1 cellular context compared by ENCODE assay signal in genomic region chr17:48631693-48632578, GRCh38.
TF ChIP-seq lines count a peak whose summit lies in the region.

No MANE protein-coding gene starts in this region.

TF ChIP-seq in GM12878, 131 proteins besides CTCF, POLR2A, EP300 and RAD21:
- TF ChIP-seq CBFB (IDR thresholded peaks at IDR 0.05; ENCODE audit: low read depth) (no peak), SUZ12 (IDR thresholded peaks at IDR 0.05; ENCODE audit: unreplicated experiment) (no peak), RUNX3 (IDR thresholded peaks at IDR 0.05; ENCODE audit: low read length) (peak; percentile 67), CEBPZ (IDR thresholded peaks at IDR 0.05; ENCODE audit: low read depth, low read length) (no peak), HSF1 (IDR thresholded peaks at IDR 0.05; ENCODE audit: low read depth, low read length) (no peak), MEF2A (IDR thresholded peaks at IDR 0.05; ENCODE audit: insufficient read depth, low read depth, low read length) (0 out of 2 replicates have a peak, but pooled peaks have one; percentile 37), IRF3 (IDR thresholded peaks at IDR 0.05) (no peak), SUPT20H (IDR thresholded peaks at IDR 0.05; ENCODE audit: borderline replicate concordance, control insufficient read depth, low read depth, low read length) (no peak), JUNB (IDR thresholded peaks at IDR 0.05) (peak; percentile 68), PAX5 (IDR thresholded peaks at IDR 0.05; ENCODE audit: borderline replicate concordance, low read depth, low read length) (peak; percentile 28; the same call in 1 of the 2 replicates), DPF2 (IDR thresholded peaks at IDR 0.05) (no peak; the same call in 1 of the 2 replicates), NFXL1 (IDR thresholded peaks at IDR 0.05; ENCODE audit: borderline replicate concordance) (no peak), NKRF (conservative IDR thresholded peaks at IDR 0.05) (no peak), REST (IDR thresholded peaks at IDR 0.05; ENCODE audit: low read depth, low read length) (no peak), RAD51 (IDR thresholded peaks at IDR 0.05) (no peak), NBN (IDR thresholded peaks at IDR 0.05) (no peak), ZNF24 (IDR thresholded peaks at IDR 0.05) (no peak), SKIL (IDR thresholded peaks at IDR 0.05; ENCODE audit: low read depth, poor library complexity, severe bottlenecking) (no peak), USF2 (IDR thresholded peaks at IDR 0.05; ENCODE audit: borderline replicate concordance, low read depth, low read length) (no peak), ZNF217 (IDR thresholded peaks at IDR 0.05) (no peak), TCF7 (IDR thresholded peaks at IDR 0.05; ENCODE audit: borderline replicate concordance) (no peak), TBL1XR1 (IDR thresholded peaks at IDR 0.05; ENCODE audit: low read depth, low read length) (peak; percentile 47; the same call in 1 of the 2 replicates), TAF1 (IDR thresholded peaks at IDR 0.05; ENCODE audit: borderline replicate concordance, low read depth, low read length) (no peak), ZZZ3 (IDR thresholded peaks at IDR 0.05; ENCODE audit: control insufficient read depth, insufficient read length, low read depth) (no peak), SPI1 (IDR thresholded peaks at IDR 0.05; ENCODE audit: borderline replicate concordance, insufficient read depth, low read depth, low read length) (no peak), CHD2 (IDR thresholded peaks at IDR 0.05; ENCODE audit: borderline replicate concordance, low read depth, low read length) (no peak), E2F8 (IDR thresholded peaks at IDR 0.05; ENCODE audit: low read depth, partially characterized antibody) (no peak), MTA3 (IDR thresholded peaks at IDR 0.05; ENCODE audit: borderline replicate concordance, low read length) (no peak), ZBTB4 (CRISPR knock-in tag; IDR thresholded peaks at IDR 0.05) (no peak), ZSCAN29 (IDR thresholded peaks at IDR 0.05) (no peak), MLLT1 (IDR thresholded peaks at IDR 0.05) (no peak), IRF4 (IDR thresholded peaks at IDR 0.05; ENCODE audit: low read depth, low read length) (peak; percentile 91), ASH2L (IDR thresholded peaks at IDR 0.05; ENCODE audit: borderline replicate concordance, low read depth) (no peak), RFX5 (IDR thresholded peaks at IDR 0.05; ENCODE audit: low read depth, low read length) (no peak), MXI1 (IDR thresholded peaks at IDR 0.05; ENCODE audit: low read depth, low read length) (no peak), IKZF2 (IDR thresholded peaks at IDR 0.05) (peak; percentile 21 to 28; a peak in 2 of 4 replicates)
